Comparison of ENCODE assay signal across 20 cellular contexts in the genomic region with DNA sequence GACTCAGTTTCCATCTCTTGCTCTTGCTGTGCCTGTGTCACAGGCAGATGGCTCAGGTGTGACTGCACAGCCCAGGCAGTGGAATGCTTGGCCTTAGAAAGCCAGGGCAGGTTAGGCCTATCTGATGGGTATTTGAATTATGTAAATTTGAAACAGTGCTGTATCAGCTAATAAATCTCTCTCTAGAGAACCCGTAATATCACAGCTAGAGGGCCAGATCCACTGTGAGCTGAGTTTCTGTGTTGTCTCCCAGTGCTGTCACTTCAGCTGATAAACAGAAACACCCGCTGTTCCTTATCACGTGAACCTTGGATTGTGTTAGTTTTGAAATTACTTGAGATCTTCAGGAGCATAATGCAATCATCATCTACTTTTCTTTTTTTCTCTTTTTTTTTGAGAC. TPM values are rescaled to one million over a fixed set of nuclear protein-coding genes. Genes with fewer than 3 reads are reported as not detected.
DNase-seq lines count a peak whose midpoint lies in the region; ATAC-seq, FAIRE-seq and TF ChIP-seq lines count a peak whose summit lies in the region.
"Had no signal": no experiment of that assay in that cellular context is flagged by ENCODE, and none has a peak within 500 bp of the region (broad histone marks: within the 10 kb centered on the region; RNA-seq: fewer than 3 reads in every experiment).

No MANE protein-coding gene starts in this region.

- no peaks in the 10 kb centered on the region for H3K4me1 Mint-ChIP-seq in WTC11
- H3K4me1 Mint-ChIP-seq in Caco-2 (ENCODE audit: low read depth, unreplicated experiment), result peaks cover 10% of the 10 kb centered on the region
- H3K4me1 Mint-ChIP-seq in activated T-helper 17 cell treated with anti-CD3 and anti-CD28 coated beads, Interleukin-2, amount 50 U/mL, for 72 hours, result no peaks in the 10 kb centered on the region
- H3K4me1 Mint-ChIP-seq: CD4-positive, CD25-positive, alpha-beta regulatory T cell had no signal

- H3K27ac ChIP-seq in SK-N-SH (ENCODE audit: low read depth in 2 of 2, low read length in 1 of 2), result peak overlapping the region in 1 of 2 experiments; percentile 72; a peak in 2 of 4 replicates
- H3K27ac ChIP-seq in kidney (ENCODE audit: low read depth in 2 of 2, low read length in 2 of 2), result no peak overlapping the region
- H3K27ac ChIP-seq: 22Rv1; BLaER1 treated with 17β-estradiol and CSF1 and Interleukin-3, amounts not matched to agents 10 nM and 100 nM; GM23248 had no signal

- H3K27me3 Mint-ChIP-seq in WTC11 (ENCODE audit: low read depth) (no peaks in the 10 kb centered on the region), Caco-2 (ENCODE audit: insufficient read depth, unreplicated experiment) (no peaks in the 10 kb centered on the region)
- H3K27me3 Mint-ChIP-seq in activated T-helper 17 cell treated with anti-CD3 and anti-CD28 coated beads, Interleukin-2, amount 50 U/mL, for 72 hours, result no peaks in the 10 kb centered on the region
- H3K27me3 Mint-ChIP-seq: CD4-positive, CD25-positive, alpha-beta regulatory T cell had no signal

- H3K27ac Mint-ChIP-seq in WTC11 (0 out of 2 replicates have a peak overlapping the region, but pooled peaks have one; percentile 57), Caco-2 (ENCODE audit: unreplicated experiment) (no peak overlapping the region)
- H3K27ac Mint-ChIP-seq in activated T-helper 17 cell treated with anti-CD3 and anti-CD28 coated beads, Interleukin-2, amount 50 U/mL, for 72 hours, result no peak overlapping the region
- H3K27ac Mint-ChIP-seq: CD4-positive, CD25-positive, alpha-beta regulatory T cell had no signal

- H3K36me3 ChIP-seq in SK-N-SH (replicated peaks in 1 of 2; ENCODE audit: control insufficient read depth in 1 of 2, insufficient read depth in 2 of 2, low read length in 1 of 2), result peaks cover 11 to 39% of the 10 kb centered on the region in 2 experiments
- H3K36me3 ChIP-seq in kidney (ENCODE audit: control insufficient read depth in 1 of 2, insufficient read depth in 2 of 2, low read length in 2 of 2), result peaks cover 12 to 26% of the 10 kb centered on the region in 2 donors
- H3K36me3 ChIP-seq in Caco-2 (ENCODE audit: control insufficient read depth, insufficient read depth, low read length), result 0 out of 2 replicates have a peak, but pooled peaks cover 2% of the 10 kb centered on the region

- no peak for DNase-seq in SK-N-SH
- no peak for DNase-seq in WTC11 (ENCODE audit: low spot score)
- peak; percentile 6 for DNase-seq in kidney
- DNase-seq in Caco-2, result no peak
- DNase-seq in superior temporal gyrus (ENCODE audit: extremely low spot score), result no peak
- DNase-seq in DMS53 treated with DMSO at 0.1 percent for 48 hours (lab: John Stamatoyannopoulos, UW; ENCODE audit: unreplicated experiment), result no peak
- DNase-seq: AML-193; Calu3; CD4-positive, CD25-positive, alpha-beta regulatory T cell; DMS 273 treated with DMSO at 0.1 percent for 48 hours; DMS79; GM23248 had no signal

- POLR2A ChIA-PET in SK-N-SH (lab: Yijun Ruan, JAX) (interaction anchor here (0.5 to 1.0 kb wide), 3 partner anchors 12 to 66 kb away, joined by 3 to 5 read pairs (median 5); a partner anchor contains a TSS), WTC11 (lab: Charles Lee) (no interaction called here), Caco-2 (lab: Charles Lee) (no interaction called here)

- intact Hi-C loops in kidney (cut with DNase I), result no loop called here
- intact Hi-C loops in Caco-2 (cut with micrococcal nuclease; ENCODE audit: unreplicated experiment), result no loop called here

- no peak for ATAC-seq in SK-N-SH treated with all-trans-retinoic acid at 6 μM for 48 hours
- ATAC-seq in WTC11, result no peak
- ATAC-seq in activated T-helper 17 cell treated with anti-CD3 and anti-CD28 coated beads, Interleukin-2, amount 50 U/mL, for 72 hours (replicated peaks), result no peak
- ATAC-seq: GM12878, HCT116 had no signal

- H3K9me3 ChIP-seq in SK-N-SH (no peaks in the 10 kb centered on the region), kidney (ENCODE audit: control insufficient read depth in 1 of 2, low read length in 2 of 2) (no peaks in the 10 kb centered on the region), Caco-2 (no peaks in the 10 kb centered on the region)
- H3K9me3 ChIP-seq: BLaER1 treated with 17β-estradiol and CSF1 and Interleukin-3, amounts not matched to agents 10 nM and 100 nM had no signal

- no peak overlapping the region for H3K4me3 Mint-ChIP-seq in WTC11
- H3K4me3 Mint-ChIP-seq in Caco-2 (ENCODE audit: unreplicated experiment), result no peak overlapping the region
- no peak overlapping the region for H3K4me3 Mint-ChIP-seq in activated T-helper 17 cell treated with anti-CD3 and anti-CD28 coated beads, Interleukin-2, amount 50 U/mL, for 72 hours
- H3K4me3 Mint-ChIP-seq: CD4-positive, CD25-positive, alpha-beta regulatory T cell had no signal

- no peaks in the 10 kb centered on the region for H3K79me2 ChIP-seq in SK-N-SH (ENCODE audit: insufficient read depth)

- H3K4me2 ChIP-seq in SK-N-SH, result no peak overlapping the region
- H3K4me2 ChIP-seq: BLaER1 treated with 17β-estradiol and CSF1 and Interleukin-3, amounts not matched to agents 10 nM and 100 nM had no signal

- CTCF ChIA-PET in SK-N-SH (lab: Yijun Ruan, JAX) (interaction anchor here (0.7 to 2.1 kb wide), 3 partner anchors 9 to 74 kb away, joined by 3 to 8 read pairs (median 4); no protein-coding TSS in a partner anchor), WTC11 (lab: Charles Lee) (interaction anchor here (0.7 to 1.4 kb wide), 2 partner anchors 8 to 16 kb away, joined by 3 to 5 read pairs; no protein-coding TSS in a partner anchor), Caco-2 (lab: Charles Lee) (interaction anchor here (0.5 to 1.5 kb wide), 4 partner anchors 9 to 68 kb away, joined by 3 to 7 read pairs (median 4); no protein-coding TSS in a partner anchor)

- H4K20me1 ChIP-seq in SK-N-SH (ENCODE audit: insufficient read depth), result 0 out of 2 replicates have a peak, but pooled peaks cover 3% of the 10 kb centered on the region
- H4K20me1 ChIP-seq: BLaER1 treated with 17β-estradiol and CSF1 and Interleukin-3, amounts not matched to agents 10 nM and 100 nM had no signal

- no peak for FAIRE-seq in kidney (lab: Jason Lieb, UNC)
- FAIRE-seq: GM12878, GM18507, H54 had no signal

- H3K36me3 Mint-ChIP-seq in WTC11 (peaks cover 16% of the 10 kb centered on the region), Caco-2 (ENCODE audit: insufficient read depth, unreplicated experiment) (peaks cover 12% of the 10 kb centered on the region)
- peaks cover 57% of the 10 kb centered on the region for H3K36me3 Mint-ChIP-seq in activated T-helper 17 cell treated with anti-CD3 and anti-CD28 coated beads, Interleukin-2, amount 50 U/mL, for 72 hours (ENCODE audit: low read depth)

- H2AFZ ChIP-seq in SK-N-SH (ENCODE audit: low read depth), result no peak overlapping the region
- H2AFZ ChIP-seq: GM23248 had no signal

- H3K4me1 ChIP-seq in SK-N-SH (ENCODE audit: control insufficient read depth in 1 of 2, insufficient read depth in 2 of 2, low read depth in 1 of 2, low read length in 1 of 2) (peaks cover 0 to 68% of the 10 kb centered on the region in 2 experiments; a peak in 2 of 4 replicates), kidney (ENCODE audit: control insufficient read depth in 1 of 2, insufficient read depth in 1 of 2, low read depth in 1 of 2, low read length in 2 of 2) (peaks cover 0 to 11% of the 10 kb centered on the region in 2 donors), Caco-2 (0 out of 2 replicates have a peak, but pooled peaks cover 3% of the 10 kb centered on the region)

- peaks cover 13% of the 10 kb centered on the region for H3F3A ChIP-seq in SK-N-SH (replicated peaks; ENCODE audit: insufficient read depth)

- 89% methylated on average over 3 of the region's 3 CpGs for WGBS in SK-N-SH (ENCODE audit: low lambda C conversion rate)

- H3K9me3 Mint-ChIP-seq in WTC11 (no peaks in the 10 kb centered on the region), Caco-2 (ENCODE audit: unreplicated experiment) (no peaks in the 10 kb centered on the region)
- no peaks in the 10 kb centered on the region for H3K9me3 Mint-ChIP-seq in activated T-helper 17 cell treated with anti-CD3 and anti-CD28 coated beads, Interleukin-2, amount 50 U/mL, for 72 hours
- H3K9me3 Mint-ChIP-seq: CD4-positive, CD25-positive, alpha-beta regulatory T cell had no signal

- TF ChIP-seq CTCF in SK-N-SH (IDR thresholded peaks at IDR 0.05) (no peak), WTC11 (IDR thresholded peaks at IDR 0.05) (no peak), kidney (IDR thresholded peaks at IDR 0.05; ENCODE audit: borderline replicate concordance, extremely low read depth, insufficient read depth) (no peak), Caco-2 (IDR thresholded peaks at IDR 0.05; ENCODE audit: insufficient read depth in 1 of 2, low read depth in 1 of 2, low read length in 1 of 2, severe bottlenecking in 1 of 2, unreplicated experiment in 1 of 2) (no peak)

- TF ChIP-seq RAD21 in SK-N-SH (IDR thresholded peaks at IDR 0.05; ENCODE audit: low read length), result no peak

- TF ChIP-seq EP300 in SK-N-SH (IDR thresholded peaks at IDR 0.05; ENCODE audit: borderline replicate concordance in 1 of 2, low read depth in 1 of 2, low read length in 1 of 2), result peak in 1 of 2 experiments; percentile 42; a peak in 1 of 4 replicates

- BruUV-seq in Caco-2 (replicated peaks; lab: Mats Ljungman, UMichigan), result no TSS peak

- no peaks in the 10 kb centered on the region for H3K27me3 ChIP-seq in SK-N-SH (ENCODE audit: insufficient read depth)
- no peaks in the 10 kb centered on the region for H3K27me3 ChIP-seq in Caco-2 (replicated peaks; ENCODE audit: control insufficient read depth, insufficient read depth, low read length)
- H3K27me3 ChIP-seq: BLaER1 treated with 17β-estradiol and CSF1 and Interleukin-3, amounts not matched to agents 10 nM and 100 nM had no signal

- no peaks in the 10 kb centered on the region for H3K9me2 ChIP-seq in SK-N-SH

- H3K4me3 ChIP-seq in SK-N-SH (ENCODE audit: low read depth in 2 of 2, low read length in 1 of 2), result no peak overlapping the region
- no peak overlapping the region for H3K4me3 ChIP-seq in kidney (ENCODE audit: low read length in 2 of 2)
- H3K4me3 ChIP-seq in Caco-2 (ENCODE audit: low read depth, low read length), result no peak overlapping the region
- H3K4me3 ChIP-seq: BLaER1 treated with 17β-estradiol and CSF1 and Interleukin-3, amounts not matched to agents 10 nM and 100 nM; GM12878; GM23248 had no signal

- H3K9ac ChIP-seq in SK-N-SH (no peak overlapping the region), kidney (ENCODE audit: low read length in 2 of 2) (no peak overlapping the region)
- H3K9ac ChIP-seq: BLaER1 treated with 17β-estradiol and CSF1 and Interleukin-3, amounts not matched to agents 10 nM and 100 nM; GM23248 had no signal

RNA-seq across cellular contexts. Expression of a gene that starts 21.5 kb away (rescaled TPM):
- polyA plus RNA-seq in SK-N-SH (2012; rRNA removed) (60.4 and 67.5 TPM in 2 replicates), kidney (ENCODE audit: insufficient read depth, low read depth, low replicate concordance) (318 TPM)
- polyA plus RNA-seq in SK-N-SH (2012; cell fraction: cytosol; rRNA removed), result 48.3 and 62.1 TPM in 2 replicates
- polyA plus RNA-seq in SK-N-SH (2012; cell fraction: nucleus; rRNA removed), result 45.4 and 55.7 TPM in 2 replicates
- total RNA-seq in WTC11 (2021) (32.6 to 36.7 TPM (median 36.7 TPM) in 3 replicates), kidney (178 TPM), Caco-2 (2022) (170 and 196 TPM in 2 replicates)
- 1 to 10 TPM in 1 of 2 donors, under 1 TPM in 1; 0.43 to 2.0 TPM for total RNA-seq in activated T-helper 17 cell treated with anti-CD3 and anti-CD28 coated beads, Interleukin-2, amount 50 U/mL, for 72 hours

RNA-seq across cellular contexts. Expression of a gene that starts 59.3 kb away (rescaled TPM):
- 24.6 and 29.0 TPM in 2 replicates for polyA plus RNA-seq in SK-N-SH (2012; rRNA removed)
- 9.5 and 13.2 TPM in 2 replicates for polyA plus RNA-seq in SK-N-SH (2012; cell fraction: cytosol; rRNA removed)
- polyA plus RNA-seq in SK-N-SH (2012; cell fraction: nucleus; rRNA removed), result 112 and 115 TPM in 2 replicates
- 29.1 to 37.5 TPM (median 37.1 TPM) in 3 replicates for total RNA-seq in WTC11 (2021)
- 33.7 TPM for total RNA-seq in kidney
- polyA plus RNA-seq in kidney (ENCODE audit: insufficient read depth, low read depth, low replicate concordance), result 47.0 TPM
- 19.0 and 26.1 TPM in 2 replicates for total RNA-seq in Caco-2 (2022)
- 10 to 100 TPM; 28.7 to 40.2 TPM for total RNA-seq in activated T-helper 17 cell treated with anti-CD3 and anti-CD28 coated beads, Interleukin-2, amount 50 U/mL, for 72 hours

RNA-seq across cellular contexts. Expression of a gene that starts 59.4 kb away (rescaled TPM):
- 11.4 and 11.7 TPM in 2 replicates for polyA plus RNA-seq in SK-N-SH (2012; rRNA removed)
- polyA plus RNA-seq in SK-N-SH (2012; cell fraction: cytosol; rRNA removed), result 13.8 and 14.4 TPM in 2 replicates
- polyA plus RNA-seq in SK-N-SH (2012; cell fraction: nucleus; rRNA removed), result 10.4 and 12.4 TPM in 2 replicates
- 17.3 to 18.3 TPM (median 18.1 TPM) in 3 replicates for total RNA-seq in WTC11 (2021)
- 17.2 TPM for total RNA-seq in kidney
- polyA plus RNA-seq in kidney (ENCODE audit: insufficient read depth, low read depth, low replicate concordance), result 9.6 TPM
- total RNA-seq in Caco-2 (2022), result 24.4 and 24.6 TPM in 2 replicates
- total RNA-seq in activated T-helper 17 cell treated with anti-CD3 and anti-CD28 coated beads, Interleukin-2, amount 50 U/mL, for 72 hours, result 10 to 100 TPM; 15.8 to 16.4 TPM

Comparison
In these comparisons a context has a peak if more than half of its experiments do, and no peak if none do; other contexts are left out.
1. RNA of a gene that starts 21.5 kb away (total RNA-seq): 170 to 196 TPM in Caco-2, 178 TPM in kidney (single experiment) and 32.6 to 36.7 TPM in WTC11; 0.43 to 2.0 TPM in activated T-helper 17 cell treated with anti-CD3 and anti-CD28 coated beads, Interleukin-2, amount 50 U/mL, for 72 hours; every median in the first group is over 10 times any median in the second.